In the genomic region with DNA sequence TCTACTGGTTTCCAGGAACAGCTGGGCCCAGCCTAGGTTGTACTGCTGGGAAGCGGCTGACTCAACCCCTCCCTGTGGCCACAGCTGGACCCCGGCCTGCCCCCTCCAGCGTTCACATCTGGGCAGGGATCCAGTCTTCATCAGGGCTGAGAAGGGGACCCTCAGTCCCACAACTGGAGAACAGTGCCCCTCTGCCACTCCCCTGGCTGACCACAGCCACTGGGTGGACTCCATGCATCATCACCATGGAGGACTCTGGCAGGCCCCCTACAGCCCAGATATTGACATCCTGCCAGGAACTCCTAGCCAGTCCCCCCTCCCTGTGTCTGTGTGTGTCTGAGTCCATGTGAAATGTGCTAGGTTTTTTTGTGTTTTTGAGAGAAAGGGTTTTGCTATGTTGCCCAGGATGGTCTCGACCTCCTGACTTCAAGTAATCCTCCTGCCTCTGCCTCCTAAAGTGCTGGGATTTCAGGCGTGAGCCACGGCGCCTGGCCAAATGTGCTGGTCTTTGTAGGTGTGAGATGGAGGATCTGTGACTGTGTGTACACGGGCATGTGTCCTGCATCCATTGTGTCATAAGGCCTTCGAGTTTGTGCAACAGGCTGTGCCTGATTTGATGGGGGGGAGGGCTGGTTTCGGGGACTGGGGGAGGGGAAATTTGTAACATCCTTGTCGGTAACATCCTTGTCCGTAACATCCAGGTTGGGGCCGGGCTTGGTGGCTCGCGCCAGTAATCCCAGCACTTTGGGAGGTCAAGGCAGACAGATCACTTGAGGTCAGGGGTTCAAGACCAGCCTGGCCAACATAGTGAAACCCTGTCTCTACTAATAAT, we compare ENCODE assay signal across 8 cellular contexts. TPM values are rescaled to one million over a fixed set of nuclear protein-coding genes. Genes with fewer than 3 reads are reported as not detected.
DNase-seq lines count a peak whose midpoint lies in the region; ATAC-seq and TF ChIP-seq lines count a peak whose summit lies in the region.

No MANE protein-coding gene starts in this region.

- peak overlapping the region; percentile 88 for H3K27ac Mint-ChIP-seq in T-cell
- H3K27ac Mint-ChIP-seq in nephron progenitor cell, result peak overlapping the region; percentile 53

- H3K9me3 Mint-ChIP-seq in T-cell (no peaks in the 10 kb centered on the region), nephron progenitor cell (no peaks in the 10 kb centered on the region)

- H3K4me3 Mint-ChIP-seq in T-cell, result peak overlapping the region; percentile 25 to 83 (median 55)
- H3K4me3 Mint-ChIP-seq in nephron progenitor cell, result peak overlapping the region; percentile 65

- POLR2A ChIA-PET in BJ (lab: Charles Lee) (interaction anchor here (0.6 to 2.8 kb wide), 3 partner anchors 9 to 112 kb away, joined by 3 to 16 read pairs (median 4); a partner anchor contains a TSS), T-cell (lab: Charles Lee) (no interaction called here)

- no peaks in the 10 kb centered on the region for H3K27me3 Mint-ChIP-seq in T-cell
- peaks cover 4% of the 10 kb centered on the region for H3K27me3 Mint-ChIP-seq in nephron progenitor cell (ENCODE audit: low read depth, poor library complexity)

- H3K27me3 ChIP-seq in BJ (ENCODE audit: control insufficient read depth, insufficient read depth, low read length), result no peaks in the 10 kb centered on the region

- H3K36me3 Mint-ChIP-seq in T-cell (no peaks in the 10 kb centered on the region), nephron progenitor cell (ENCODE audit: low read depth) (no peaks in the 10 kb centered on the region)

- no peak for TF ChIP-seq CTCF in BJ (IDR thresholded peaks at IDR 0.05; ENCODE audit: insufficient read depth, low read depth, low read length)
- TF ChIP-seq CTCF in epithelial cell of proximal tubule (conservative IDR thresholded peaks at IDR 0.05; ENCODE audit: low read depth, low read length), result no peak
- TF ChIP-seq CTCF in nephron progenitor cell (IDR thresholded peaks at IDR 0.05), result no peak

- DNase-seq in BJ (ENCODE audit: low read depth) (no peak), H4 (ENCODE audit: low spot score) (peak; percentile 82), T-cell (no peak), epithelial cell of proximal tubule (ENCODE audit: low read depth) (no peak), nephron progenitor cell (no peak)

- H3K4me1 Mint-ChIP-seq in T-cell, result peaks cover 41 to 46% (median 43%) of the 10 kb centered on the region in 3 donors
- peaks cover 33% of the 10 kb centered on the region for H3K4me1 Mint-ChIP-seq in nephron progenitor cell

- H3K4me3 ChIP-seq in BJ (ENCODE audit: low read depth, low read length) (peak overlapping the region; percentile 65), epithelial cell of proximal tubule (ENCODE audit: low read depth, low read length) (peak overlapping the region; percentile 65)

- no peaks in the 10 kb centered on the region for H3K36me3 ChIP-seq in BJ (ENCODE audit: control insufficient read depth, insufficient read depth, low read length)

- CTCF ChIA-PET in BJ (lab: Yijun Ruan, JAX), result interaction anchor here (2.2 to 28.6 kb wide), 6 partner anchors 9 to 68 kb away, joined by 11 to 874 read pairs (median 30); a partner anchor contains a TSS
- CTCF ChIA-PET in T-cell (lab: Charles Lee), result interaction anchor here (1.0 to 3.2 kb wide), 5 partner anchors 15 to 19 kb away, joined by 3 to 32 read pairs (median 4); no protein-coding TSS in a partner anchor

- no peak for ATAC-seq in T-cell (replicated peaks in 1 of 4)
- ATAC-seq in GM18907 (IDR thresholded peaks at IDR 0.05; ENCODE audit: unreplicated experiment), result no peak
- ATAC-seq in HG03159 (IDR thresholded peaks at IDR 0.05; ENCODE audit: unreplicated experiment), result no peak
- no peak for ATAC-seq in HG03139 (IDR thresholded peaks at IDR 0.05; ENCODE audit: unreplicated experiment)

RNA-seq across cellular contexts. Expression of a gene that starts 4.0 kb away (rescaled TPM):
- polyA plus RNA-seq in BJ (2011; rRNA removed), result 6.3 and 10.4 TPM in 2 replicates
- 7.0 and 8.1 TPM in 2 replicates for polyA minus RNA-seq in BJ (2011; rRNA and poly(A)+ RNA removed)
- 8.6 and 13.0 TPM in 2 replicates for total RNA-seq in H4 (2014; rRNA removed; shearing (Covaris generic))
- 10 to 100 TPM; 19.7 to 26.6 (median 22.8) TPM for total RNA-seq in T-cell
- total RNA-seq in epithelial cell of proximal tubule, result 12.3 and 26.3 TPM in 2 replicates

RNA-seq across cellular contexts. Expression of a gene that starts 11.9 kb away (rescaled TPM):
- polyA plus RNA-seq in BJ (2011; rRNA removed), result 36.8 and 49.4 TPM in 2 replicates
- polyA minus RNA-seq in BJ (2011; rRNA and poly(A)+ RNA removed), result 15.3 and 17.3 TPM in 2 replicates
- 55.7 and 71.3 TPM in 2 replicates for total RNA-seq in H4 (2014; rRNA removed; shearing (Covaris generic))
- 1,000 to 10,000 TPM in 2 of 5 donors, 100 to 1,000 TPM in 3; 117 to 2,289 (median 138) TPM for total RNA-seq in T-cell
- total RNA-seq in epithelial cell of proximal tubule, result 127 and 251 TPM in 2 replicates

RNA-seq across cellular contexts. Expression of a gene that starts 22.2 kb away (rescaled TPM):
- 165 and 267 TPM in 2 replicates for polyA plus RNA-seq in BJ (2011; rRNA removed)
- polyA minus RNA-seq in BJ (2011; rRNA and poly(A)+ RNA removed), result 134 and 154 TPM in 2 replicates
- total RNA-seq in H4 (2014; rRNA removed; shearing (Covaris generic)), result 6.1 and 6.7 TPM in 2 replicates
- total RNA-seq in T-cell (100 to 1,000 TPM in 3 of 5 donors, 10 to 100 TPM in 2; 94.5 to 150 (median 134) TPM), epithelial cell of proximal tubule (463 and 571 TPM in 2 replicates)

RNA-seq across cellular contexts. Expression of a gene that starts 22.5 kb away (rescaled TPM):
- 0.75 and 2.6 TPM in 2 replicates for polyA plus RNA-seq in BJ (2011; rRNA removed)
- polyA minus RNA-seq in BJ (2011; rRNA and poly(A)+ RNA removed), result 4.6 and 5.3 TPM in 2 replicates
- total RNA-seq in H4 (2014; rRNA removed; shearing (Covaris generic)), result not detected in 2 replicates
- 1 to 10 TPM in 1 of 5 donors, under 1 TPM in 3, not detected in 1; 0.63 to 2.4 (median 0.97) TPM for total RNA-seq in T-cell
- not detected in 2 replicates for total RNA-seq in epithelial cell of proximal tubule

RNA-seq across cellular contexts. Expression of a gene that starts 27.0 kb away (rescaled TPM):
- 19.9 and 30.3 TPM in 2 replicates for polyA plus RNA-seq in BJ (2011; rRNA removed)
- polyA minus RNA-seq in BJ (2011; rRNA and poly(A)+ RNA removed), result 12.1 and 15.4 TPM in 2 replicates
- 74.2 and 92.1 TPM in 2 replicates for total RNA-seq in H4 (2014; rRNA removed; shearing (Covaris generic))
- total RNA-seq in T-cell (10 to 100 TPM in 3 of 5 donors, 1 to 10 TPM in 2; 4.7 to 18.0 (median 15.0) TPM), epithelial cell of proximal tubule (49.6 and 62.7 TPM in 2 replicates)

Comparison
In these comparisons a context has a peak if more than half of its experiments do, and no peak if none do; other contexts are left out.
1. RNA of a gene that starts 22.2 kb away (total RNA-seq): 463 to 571 TPM in epithelial cell of proximal tubule and 94.5 to 150 TPM in T-cell; 6.1 to 6.7 TPM in H4; every median in the first group is over 10 times any median in the second.